In the genomic region with DNA sequence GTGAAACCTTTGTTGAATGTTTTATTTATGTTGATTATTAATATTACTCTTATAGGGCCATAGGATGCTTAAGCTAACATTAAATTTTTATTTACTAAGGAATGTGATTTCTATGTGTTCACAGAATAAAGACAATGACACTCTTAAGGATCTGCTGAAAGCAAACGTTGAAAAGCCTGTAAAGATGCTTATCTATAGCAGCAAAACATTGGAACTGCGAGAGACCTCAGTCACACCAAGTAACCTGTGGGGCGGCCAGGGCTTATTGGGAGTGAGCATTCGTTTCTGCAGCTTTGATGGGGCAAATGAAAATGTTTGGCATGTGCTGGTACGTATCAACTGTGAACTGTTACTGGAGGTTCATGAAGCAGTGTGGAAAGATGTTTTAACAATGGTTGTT, we compare ENCODE assay signal across 15 cellular contexts. TPM values are rescaled to one million over a fixed set of nuclear protein-coding genes. Genes with fewer than 3 reads are reported as not detected.
A peak's percentile ranks its signal among the peaks of the same experiment; 100 is the strongest.
DNase-seq lines count a peak whose midpoint lies in the region; ATAC-seq, FAIRE-seq and TF ChIP-seq lines count a peak whose summit lies in the region.
"Had no signal": no experiment of that assay in that cellular context is flagged by ENCODE, and none has a peak within 500 bp of the region (broad histone marks: within the 10 kb centered on the region; RNA-seq: fewer than 3 reads in every experiment).

No MANE protein-coding gene starts in this region.

- 0 out of 2 replicates have a peak, but pooled peaks cover 5% of the 10 kb centered on the region for H4K20me1 ChIP-seq in HCT116 (ENCODE audit: insufficient read depth)
- H4K20me1 ChIP-seq in GM12878 (ENCODE audit: control insufficient read depth, insufficient read depth): no peaks in the 10 kb centered on the region

- no peak for TF ChIP-seq RAD21 in HCT116 (IDR thresholded peaks at IDR 0.05; ENCODE audit: low read depth)
- TF ChIP-seq RAD21 in GM12878 (IDR thresholded peaks at IDR 0.05; ENCODE audit: insufficient read depth, low read depth, low read length): no peak

- CTCF ChIA-PET in HCT116 (lab: Charles Lee) (interaction anchor here (1.4 kb wide), 1 partner anchor 138 kb away, joined by 3 read pairs; no protein-coding TSS in a partner anchor), GM12878 (lab: Yijun Ruan, JAX) (interaction anchor here (0.9 to 5.7 kb wide), 4 partner anchors 8 to 76 kb away, joined by 3 to 40 read pairs (median 4); a partner anchor contains a TSS)

- H3K36me3 ChIP-seq in HCT116 (ENCODE audit: control insufficient read depth in 1 of 2, insufficient read depth in 2 of 2, low read length in 2 of 2) (peaks cover 43% of the 10 kb centered on the region in 2 experiments), GM12878 (ENCODE audit: control insufficient read depth in 2 of 2, insufficient read depth in 2 of 2, low read length in 1 of 2) (peaks cover 11 to 25% of the 10 kb centered on the region in 2 experiments), neutrophil (peaks cover 20% of the 10 kb centered on the region)

- no peak for TF ChIP-seq POLR2A in HCT116 (IDR thresholded peaks at IDR 0.05; ENCODE audit: borderline replicate concordance, extremely low read depth, insufficient read depth, insufficient read length)
- TF ChIP-seq POLR2A in GM12878 (IDR thresholded peaks at IDR 0.05; ENCODE audit: low read depth, low read length): no peak

- H3K36me3 Mint-ChIP-seq in CD14-positive monocyte: peaks cover 34 to 38% of the 10 kb centered on the region in 2 donors

- H3K4me1 ChIP-seq in HCT116 (ENCODE audit: control insufficient read depth in 1 of 2, insufficient read depth in 2 of 2, low read length in 2 of 2) (no peaks in the 10 kb centered on the region), GM12878 (ENCODE audit: control insufficient read depth, insufficient read depth, low read length) (peaks cover 16% of the 10 kb centered on the region), neutrophil (ENCODE audit: control insufficient read depth in 1 of 2, insufficient read depth in 1 of 2, low read depth in 1 of 2, low read length in 1 of 2) (peaks cover 12 to 16% of the 10 kb centered on the region in 2 experiments)

- H3K9me3 Mint-ChIP-seq in CD14-positive monocyte: no peaks in the 10 kb centered on the region
- H3K9me3 Mint-ChIP-seq: CD4-positive, alpha-beta memory T cell; H9 had no signal

- DNase-seq in CD14-positive monocyte (ENCODE audit: low spot score): no peak
- no peak for DNase-seq in HCT116 (ENCODE audit: low read depth, low spot score)
- no peak for DNase-seq in GM12878 (ENCODE audit: low read depth, low spot score)
- DNase-seq in activated effector memory CD4-positive, alpha-beta T cell treated with anti-CD3 and anti-CD28 coated beads, Interleukin-2, amount 50 U/mL, for 16 hours: no peak
- DNase-seq in C1 segment of cervical spinal cord (lab: John Stamatoyannopoulos, UW): no peak
- DNase-seq: CD4-positive, alpha-beta memory T cell; DMS153; DMS79; GDM1; H9 had no signal

- no peak for TF ChIP-seq EP300 in GM12878 (IDR thresholded peaks at IDR 0.05; ENCODE audit: borderline replicate concordance in 1 of 2, control insufficient read depth in 1 of 2, low read depth in 2 of 2, low read length in 2 of 2)

- BruUV-seq in HCT116 (replicated peaks; lab: Mats Ljungman, UMichigan): TSS peak; percentile 1
- no TSS peak for BruUV-seq in GM12878 (replicated peaks; lab: Mats Ljungman, UMichigan)

- SMC1A ChIA-PET in GM12878 (lab: Charles Lee; ENCODE audit: uncharacterized antibody, unreplicated experiment): interaction anchor here (0.6 to 7.0 kb wide), 5 partner anchors 8 to 101 kb away, joined by 3 to 55 read pairs (median 3); a partner anchor contains a TSS

- H3K27ac ChIP-seq in HCT116 (ENCODE audit: low read depth, low read length) (no peak overlapping the region), GM12878 (ENCODE audit: control insufficient read depth, insufficient read depth) (peak overlapping the region; percentile 6), neutrophil (peak overlapping the region; percentile 76)

- no peak overlapping the region for H2AFZ ChIP-seq in HCT116 (ENCODE audit: low read depth, low read length, poor library complexity, severe bottlenecking)
- no peak overlapping the region for H2AFZ ChIP-seq in GM12878 (ENCODE audit: control insufficient read depth, low read depth, low read length)

- no peak overlapping the region for H3K4me3 Mint-ChIP-seq in CD14-positive monocyte
- H3K4me3 Mint-ChIP-seq: B cell; CD4-positive, alpha-beta memory T cell; H9 had no signal

- no peak overlapping the region for H3K4me2 ChIP-seq in HCT116 (ENCODE audit: low read length)
- H3K4me2 ChIP-seq in GM12878 (ENCODE audit: control insufficient read depth, insufficient read depth): peak overlapping the region; percentile 36

- in situ Hi-C loops in GM12878 (cut with MboI): loop anchor here (25.0 kb wide), 1 partner anchor 1613 kb away; a partner anchor contains a TSS

- RAD21 ChIA-PET in HCT116 (lab: Charles Lee; ENCODE audit: low non-redundant PET in 1 of 2, low total read pairs in 2 of 2, uncharacterized antibody in 2 of 2, unreplicated experiment in 2 of 2): no interaction called here
- RAD21 ChIA-PET in GM12878 (lab: Charles Lee; ENCODE audit: unreplicated experiment): interaction anchor here (1.1 to 3.6 kb wide), 3 partner anchors 10 to 23 kb away, joined by 3 to 23 read pairs (median 7); a partner anchor contains a TSS

- H3K27me3 Mint-ChIP-seq in CD14-positive monocyte (ENCODE audit: low read depth in 3 of 3): peaks cover 0 to 2% (median 0%) of the 10 kb centered on the region in 3 donors
- H3K27me3 Mint-ChIP-seq: B cell; CD4-positive, alpha-beta memory T cell had no signal

- H3K79me2 ChIP-seq in HCT116 (ENCODE audit: insufficient read depth, low read length) (peaks cover 50% of the 10 kb centered on the region), GM12878 (ENCODE audit: control insufficient read depth, insufficient read depth, low read length) (peaks cover 43% of the 10 kb centered on the region)

- POLR2A ChIA-PET in HCT116 (lab: Charles Lee) (no interaction called here), GM12878 (lab: Charles Lee) (no interaction called here)

- peak overlapping the region in 5 of 7 donors; percentile 37 to 93 (median 50) for H3K27ac Mint-ChIP-seq in CD14-positive monocyte
- H3K27ac Mint-ChIP-seq: B cell, H9 had no signal

- WGBS in GM12878 (ENCODE audit: insufficient coverage, insufficient replicate concordance, low lambda C conversion rate, missing lambda C conversion rate): 96% methylated on average over 5 of the region's 5 CpGs

- no peak overlapping the region for H3K9ac ChIP-seq in HCT116 (ENCODE audit: low read length)
- no peak overlapping the region for H3K9ac ChIP-seq in GM12878 (ENCODE audit: control insufficient read depth, insufficient read depth, low read length)
- H3K9ac ChIP-seq: BLaER1 treated with 17β-estradiol and CSF1 and Interleukin-3, amounts not matched to agents 10 nM and 100 nM had no signal

- intact Hi-C loops in CD14-positive monocyte (cut with micrococcal nuclease): no loop called here
- intact Hi-C loops in HCT116 (cut with micrococcal nuclease): no loop called here
- intact Hi-C loops in GM12878 (cut with micrococcal nuclease; ENCODE audit: unreplicated experiment): no loop called here

- no peak overlapping the region for H3K4me3 ChIP-seq in HCT116 (replicated peaks in 1 of 2; ENCODE audit: low read depth in 1 of 2, low read length in 2 of 2)
- H3K4me3 ChIP-seq in GM12878: no peak overlapping the region
- no peak overlapping the region for H3K4me3 ChIP-seq in neutrophil (ENCODE audit: low read depth in 1 of 2, low read length in 1 of 2)
- H3K4me3 ChIP-seq: BLaER1 treated with 17β-estradiol and CSF1 and Interleukin-3, amounts not matched to agents 10 nM and 100 nM had no signal

- H3K4me1 Mint-ChIP-seq in CD14-positive monocyte: peaks cover 17% of the 10 kb centered on the region
- H3K4me1 Mint-ChIP-seq: H9 had no signal

- no peaks in the 10 kb centered on the region for H3K9me2 ChIP-seq in HCT116 (ENCODE audit: insufficient read depth)

- TF ChIP-seq CTCF in CD14-positive monocyte (IDR thresholded peaks at IDR 0.05): no peak
- TF ChIP-seq CTCF in HCT116 (IDR thresholded peaks at IDR 0.05 in 2 of 3, conservative IDR thresholded peaks at IDR 0.05 in 1 of 3; ENCODE audit: borderline replicate concordance in 1 of 3, insufficient read depth in 1 of 3, low read depth in 2 of 3, low read length in 2 of 3): no peak
- no peak for TF ChIP-seq CTCF in GM12878 (IDR thresholded peaks at IDR 0.05 in 2 of 3, conservative IDR thresholded peaks at IDR 0.05 in 1 of 3; ENCODE audit: control insufficient read depth in 2 of 3, extremely low read depth in 1 of 3, insufficient read depth in 1 of 3, low read depth in 3 of 3, low read length in 3 of 3)
- TF ChIP-seq CTCF in neutrophil (IDR thresholded peaks at IDR 0.05): no peak

- FAIRE-seq in GM12878 (lab: Jason Lieb, UNC): no peak
- FAIRE-seq: H1 had no signal

- ATAC-seq in HCT116: no peak
- ATAC-seq in GM12878: no peak
- no peak for ATAC-seq in GM18873 (IDR thresholded peaks at IDR 0.05; ENCODE audit: low FRiP score, unreplicated experiment)

- H3K9me3 ChIP-seq in HCT116 (ENCODE audit: control insufficient read depth in 1 of 2, insufficient read depth in 1 of 2, low read depth in 1 of 2, low read length in 2 of 2) (no peaks in the 10 kb centered on the region), GM12878 (replicated peaks; ENCODE audit: control insufficient read depth, insufficient read depth, low read length) (peaks cover 2% of the 10 kb centered on the region; the same call in 1 of the 3 replicates), neutrophil (no peaks in the 10 kb centered on the region)
- H3K9me3 ChIP-seq: BLaER1 treated with 17β-estradiol and CSF1 and Interleukin-3, amounts not matched to agents 10 nM and 100 nM had no signal

- H3K27me3 ChIP-seq in HCT116 (ENCODE audit: insufficient read depth, low read length): no peaks in the 10 kb centered on the region
- H3K27me3 ChIP-seq in GM12878 (replicated peaks in 1 of 2; ENCODE audit: control insufficient read depth in 2 of 2, insufficient read depth in 2 of 2, low read length in 1 of 2): no peaks in the 10 kb centered on the region
- H3K27me3 ChIP-seq in neutrophil: no peaks in the 10 kb centered on the region
- H3K27me3 ChIP-seq: BLaER1 treated with 17β-estradiol and CSF1 and Interleukin-3, amounts not matched to agents 10 nM and 100 nM had no signal

RNA-seq across cellular contexts. Expression of a gene that starts 20.4 kb away (rescaled TPM):
- polyA plus RNA-seq in CD14-positive monocyte (10 to 100 TPM; 46.5 to 51.2 TPM), GM12878 (2011; rRNA removed) (130 and 169 TPM in 2 replicates), GM12878 (2014; fragmentation: Illumina TruSeq; extraction: Trizol) (129 and 139 TPM in 2 replicates), GM12878 (2014; fragmentation: Nextera tagmentation; extraction: Ambion mirVana) (10 to 100 TPM; 26.3 to 35.0 TPM), GM12878 (2014; rRNA removed) (111 and 113 TPM in 2 replicates), GM12878 (2016; fragmentation: Nextera tagmentation; extraction: Ambion mirVana) (100 to 1,000 TPM; 132 to 140 TPM)
- total RNA-seq in HCT116 (2021; ENCODE audit: unreplicated experiment) (87.9 TPM), GM12878 (2014; rRNA removed) (62.4 and 63.9 TPM in 2 replicates), GM12878 (2014; rRNA removed; fragmentation: Illumina TruSeq; extraction: Trizol) (43.6 and 50.5 TPM in 2 replicates), GM12878 (2021) (94.8 and 94.9 TPM in 2 replicates)
- 87.9 and 97.5 TPM in 2 replicates for polyA plus RNA-seq in HCT116 (2012)
- total RNA-seq in GM12878 (2013; cell fraction: nucleolus; rRNA removed): 40.4 and 47.6 TPM in 2 replicates
- 55.9 TPM for polyA plus RNA-seq in GM12878 (2011; ENCODE audit: low read depth)
- polyA plus RNA-seq in GM12878 (2011; cell fraction: cytosol; rRNA removed): 158 and 174 TPM in 2 replicates
- polyA plus RNA-seq in GM12878 (2011; cell fraction: nucleus; rRNA removed): 70.7 and 73.5 TPM in 2 replicates
- polyA plus RNA-seq in GM12878 (2012): 66.5 and 77.2 TPM in 2 replicates
- polyA minus RNA-seq in GM12878 (2011; rRNA and poly(A)+ RNA removed): 114 and 140 TPM in 2 replicates
- polyA minus RNA-seq in GM12878 (2011; cell fraction: cytosol; rRNA and poly(A)+ RNA removed): 30.9 and 35.2 TPM in 2 replicates
- 27.6 and 46.7 TPM in 2 replicates for polyA minus RNA-seq in GM12878 (2011; cell fraction: nucleus; rRNA and poly(A)+ RNA removed)
